27 cellular contexts compared by ENCODE assay signal in genomic region chr1:227949954-227950734, GRCh38. TPM values are rescaled to one million over a fixed set of nuclear protein-coding genes. Genes with fewer than 3 reads are reported as not detected.
DNase-seq lines count a peak whose midpoint lies in the region; ATAC-seq, FAIRE-seq and TF ChIP-seq lines count a peak whose summit lies in the region.
"Had no signal": no experiment of that assay in that cellular context is flagged by ENCODE, and none has a peak within 500 bp of the region (broad histone marks: within the 10 kb centered on the region; RNA-seq: fewer than 3 reads in every experiment).

No MANE protein-coding gene starts in this region.

- no peak overlapping the region for H3K4me2 ChIP-seq in smooth muscle cell

- no peak overlapping the region for H3K27ac Mint-ChIP-seq in natural killer cell
- H3K27ac Mint-ChIP-seq in natural killer cell treated with Interleukin-12 subunit alpha and Interleukin-12 subunit beta and Interleukin-15 and Interleukin-18, amount 100 ng/mL, for 72 hours: no peak overlapping the region
- H3K27ac Mint-ChIP-seq: activated T-helper 2 cell treated with anti-CD3 and anti-CD28 coated beads, Interferon-gamma antibody, Interleukin-2, Interleukin-4, amounts not matched to agents 10 μg/mL and 5 μg/mL and 100 μg/mL, durations not matched to agents 14 hours and 24 hours and 36 hours; naive thymus-derived CD4-positive, alpha-beta T cell; T-helper 17 cell had no signal

- WGBS in pancreas, 2 donors: 84 to 85% methylated on average over 13 of the region's 13 CpGs
- 95% methylated on average over 13 of the region's 13 CpGs for WGBS in smooth muscle cell (ENCODE audit: low lambda C conversion rate)

- no peak overlapping the region for H2AFZ ChIP-seq in smooth muscle cell (ENCODE audit: low read depth)

- no peaks in the 10 kb centered on the region for H3K36me3 ChIP-seq in pancreas
- H3K36me3 ChIP-seq in smooth muscle cell (ENCODE audit: low read depth): no peaks in the 10 kb centered on the region
- H3K36me3 ChIP-seq: heart right ventricle, prostate gland had no signal

- H4K20me1 ChIP-seq in smooth muscle cell (ENCODE audit: low read depth): no peaks in the 10 kb centered on the region

- H3K27ac ChIP-seq in pancreas (no peak overlapping the region), smooth muscle cell (ENCODE audit: low read depth) (no peak overlapping the region)
- H3K27ac ChIP-seq: heart right ventricle, prostate gland, SK-N-MC had no signal

- peak overlapping the region; percentile 31 for H3K4me3 Mint-ChIP-seq in natural killer cell
- H3K4me3 Mint-ChIP-seq in natural killer cell treated with Interleukin-12 subunit alpha and Interleukin-12 subunit beta and Interleukin-15 and Interleukin-18, amount 100 ng/mL, for 72 hours: no peak overlapping the region
- H3K4me3 Mint-ChIP-seq: T-helper 17 cell had no signal

- H3K9me3 ChIP-seq in pancreas (no peaks in the 10 kb centered on the region), smooth muscle cell (replicated peaks; ENCODE audit: low read depth) (no peaks in the 10 kb centered on the region)
- H3K9me3 ChIP-seq: prostate gland had no signal

- H3K4me1 ChIP-seq in pancreas (peaks cover 10% of the 10 kb centered on the region in 3 donors), smooth muscle cell (ENCODE audit: low read depth) (peaks cover 16% of the 10 kb centered on the region)

- H3K27me3 ChIP-seq in pancreas: no peaks in the 10 kb centered on the region
- peaks cover 1% of the 10 kb centered on the region for H3K27me3 ChIP-seq in smooth muscle cell (ENCODE audit: low read depth)

- DNase-seq in natural killer cell (no peak), ecto neural progenitor cell (ENCODE audit: low spot score) (peak; percentile 45), pancreas (peak in 4 of 6 donors; percentile 7 to 62 (median 30)), dedifferentiated amniotic fluid mesenchymal stem cell (ENCODE audit: extremely low spot score) (no peak), smooth muscle cell (lab: John Stamatoyannopoulos, UW; ENCODE audit: unreplicated experiment) (no peak)
- no peak for DNase-seq in natural killer cell treated with Interleukin-12 subunit alpha and Interleukin-12 subunit beta and Interleukin-15 and Interleukin-18, amount 100 ng/mL, for 72 hours (ENCODE audit: low spot score)
- DNase-seq: C1 segment of cervical spinal cord; DND-41; effector CD8-positive, alpha-beta T cell; foreskin fibroblast; heart right ventricle; left colon; NCI-H1694; NCI-H526; small intestine; stimulated activated CD4-positive, alpha-beta T cell treated with anti-CD3 and anti-CD28 coated beads, Interleukin-4, amount 100 ng/mL, for 1 hour; stimulated activated naive CD4-positive, alpha-beta T cell; T-helper 17 cell had no signal

- TF ChIP-seq CTCF in natural killer cell (IDR thresholded peaks at IDR 0.05) (no peak), pancreas (IDR thresholded peaks at IDR 0.05) (no peak), smooth muscle cell (IDR thresholded peaks at IDR 0.05; ENCODE audit: borderline replicate concordance, insufficient read depth, poor library complexity, severe bottlenecking) (no peak)

- no peaks in the 10 kb centered on the region for H3K9me3 Mint-ChIP-seq in natural killer cell
- H3K9me3 Mint-ChIP-seq in natural killer cell treated with Interleukin-12 subunit alpha and Interleukin-12 subunit beta and Interleukin-15 and Interleukin-18, amount 100 ng/mL, for 72 hours: no peaks in the 10 kb centered on the region
- H3K9me3 Mint-ChIP-seq: activated T-helper 2 cell treated with anti-CD3 and anti-CD28 coated beads, Interferon-gamma antibody, Interleukin-2, Interleukin-4, amounts not matched to agents 10 μg/mL and 5 μg/mL and 100 μg/mL, durations not matched to agents 14 hours and 24 hours and 36 hours had no signal

- no peaks in the 10 kb centered on the region for H3F3A ChIP-seq in smooth muscle cell (ENCODE audit: low read depth)

- no peak overlapping the region for H3K4me3 ChIP-seq in pancreas
- H3K4me3 ChIP-seq in smooth muscle cell: no peak overlapping the region
- H3K4me3 ChIP-seq: heart right ventricle, prostate gland, SK-N-MC had no signal

- intact Hi-C loops in natural killer cell (cut with micrococcal nuclease) (no loop called here), pancreas (cut with DNase I) (loop anchor here (5.0 to 10.0 kb wide), 3 partner anchors 185 to 468 kb away; no protein-coding TSS in a partner anchor)

- no peak for FAIRE-seq in pancreas (lab: Jason Lieb, UNC)
- FAIRE-seq: GM12891, H54, RCC 7860, small intestine had no signal

- H3K9ac ChIP-seq in smooth muscle cell (ENCODE audit: low read depth): no peak overlapping the region

- H3K36me3 Mint-ChIP-seq in natural killer cell: no peaks in the 10 kb centered on the region
- H3K36me3 Mint-ChIP-seq in natural killer cell treated with Interleukin-12 subunit alpha and Interleukin-12 subunit beta and Interleukin-15 and Interleukin-18, amount 100 ng/mL, for 72 hours: no peaks in the 10 kb centered on the region
- H3K36me3 Mint-ChIP-seq: naive thymus-derived CD4-positive, alpha-beta T cell had no signal

- H3K79me2 ChIP-seq in smooth muscle cell (ENCODE audit: low read depth): no peaks in the 10 kb centered on the region

- H3K27me3 Mint-ChIP-seq in natural killer cell (ENCODE audit: low read depth in 2 of 2): peaks cover 18 to 37% of the 10 kb centered on the region in 2 donors
- H3K27me3 Mint-ChIP-seq in natural killer cell treated with Interleukin-12 subunit alpha and Interleukin-12 subunit beta and Interleukin-15 and Interleukin-18, amount 100 ng/mL, for 72 hours: peaks cover 28 to 31% of the 10 kb centered on the region in 2 donors

- peaks cover 8 to 16% of the 10 kb centered on the region in 2 donors for H3K4me1 Mint-ChIP-seq in natural killer cell
- H3K4me1 Mint-ChIP-seq in natural killer cell treated with Interleukin-12 subunit alpha and Interleukin-12 subunit beta and Interleukin-15 and Interleukin-18, amount 100 ng/mL, for 72 hours (ENCODE audit: low read depth in 2 of 2): peaks cover 6 to 12% of the 10 kb centered on the region in 2 donors

- no peak for ATAC-seq in natural killer cell
- ATAC-seq in natural killer cell treated with Interleukin-12 subunit alpha and Interleukin-12 subunit beta and Interleukin-15 and Interleukin-18, amount 100 ng/mL, for 72 hours: no peak
- ATAC-seq in pancreas: no peak
- no peak for ATAC-seq in HG02884 (IDR thresholded peaks at IDR 0.05; ENCODE audit: unreplicated experiment)
- no peak for ATAC-seq in HG03520 (IDR thresholded peaks at IDR 0.05; ENCODE audit: unreplicated experiment)
- ATAC-seq: heart right ventricle; left colon; naive thymus-derived CD4-positive, alpha-beta T cell; T-helper 17 cell had no signal

RNA-seq across cellular contexts. Expression of gene WNT9A, which starts 2.4 kb away (rescaled TPM):
- not detected for total RNA-seq in natural killer cell
- total RNA-seq in natural killer cell treated with Interleukin-12 subunit alpha and Interleukin-12 subunit beta and Interleukin-15 and Interleukin-18, amount 100 ng/mL, for 72 hours: under 1 TPM in 1 of 2 donors, not detected in 1; 0.11 TPM
- total RNA-seq in pancreas: 1 to 10 TPM in 5 of 6 donors, under 1 TPM in 1; 0.72 to 2.9 (median 2.1) TPM
- polyA plus RNA-seq in pancreas: 1 to 10 TPM in 1 of 2 donors, under 1 TPM in 1; 0.80 to 1.4 TPM
- total RNA-seq in smooth muscle cell: 1.1 and 2.6 TPM in 2 replicates
- polyA plus RNA-seq in smooth muscle cell: 0.03 and 0.76 TPM in 2 replicates
- polyA plus RNA-seq: naive thymus-derived CD4-positive, alpha-beta T cell had no signal

RNA-seq across cellular contexts. Expression of gene WNT3A, which starts 56.7 kb away (rescaled TPM):
- total RNA-seq in natural killer cell (not detected), pancreas (not detected), smooth muscle cell (0.13 TPM in 1 of 2 replicates, not detected in the other)
- total RNA-seq in natural killer cell treated with Interleukin-12 subunit alpha and Interleukin-12 subunit beta and Interleukin-15 and Interleukin-18, amount 100 ng/mL, for 72 hours: not detected
- polyA plus RNA-seq in pancreas (under 1 TPM in 1 of 2 donors, not detected in 1; 0.08 TPM), smooth muscle cell (not detected in 2 replicates)
- total RNA-seq: activated T-helper 2 cell treated with anti-CD3 and anti-CD28 coated beads, Interferon-gamma antibody, Interleukin-2, Interleukin-4, amounts not matched to agents 10 μg/mL and 5 μg/mL and 100 μg/mL, durations not matched to agents 14 hours and 24 hours and 36 hours; heart right ventricle; naive thymus-derived CD4-positive, alpha-beta T cell; T-helper 17 cell had no signal
- polyA plus RNA-seq: heart right ventricle; naive thymus-derived CD4-positive, alpha-beta T cell; small intestine had no signal

Comparison
In these comparisons a context has a peak if more than half of its experiments do, and no peak if none do; other contexts are left out.
1. DNase-seq: peak in ecto neural progenitor cell (single experiment) and pancreas (4 of 6); none in natural killer cell (single experiment), natural killer cell treated with Interleukin-12 subunit alpha and Interleukin-12 subunit beta and Interleukin-15 and Interleukin-18, amount 100 ng/mL, for 72 hours (single experiment), dedifferentiated amniotic fluid mesenchymal stem cell (single experiment) and smooth muscle cell (single experiment).